In the genomic region with DNA sequence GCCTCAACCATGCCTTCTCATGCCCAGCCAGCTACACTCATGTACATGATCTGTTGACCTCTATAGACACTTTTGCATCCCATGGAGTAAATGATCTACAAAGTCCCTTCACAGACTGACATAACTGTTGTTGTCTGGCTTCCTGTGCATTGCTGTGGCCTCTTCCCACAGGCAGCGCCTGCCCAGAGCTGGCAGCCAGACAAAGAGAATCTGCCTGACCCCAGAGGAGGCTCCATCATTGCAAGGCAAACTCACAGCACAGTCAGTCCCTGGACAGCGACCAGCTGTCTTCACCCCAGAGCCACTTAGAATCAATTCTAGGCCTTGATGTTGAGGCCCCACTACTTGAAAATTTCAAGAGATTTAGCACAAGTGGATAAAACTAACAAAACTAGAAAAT, we compare ENCODE assay signal across 10 cellular contexts.
DNase-seq lines count a peak whose midpoint lies in the region; ATAC-seq and TF ChIP-seq lines count a peak whose summit lies in the region.
"Had no signal": no experiment of that assay in that cellular context is flagged by ENCODE, and none has a peak within 500 bp of the region (broad histone marks: within the 10 kb centered on the region; RNA-seq: fewer than 3 reads in every experiment).

No MANE protein-coding gene starts in this region.

- no peaks in the 10 kb centered on the region for H3K36me3 Mint-ChIP-seq in GM23338 (ENCODE audit: low read depth)

- H3K4me1 ChIP-seq in GM23338 (ENCODE audit: insufficient read depth) (no peaks in the 10 kb centered on the region), right cardiac atrium (ENCODE audit: control insufficient read depth, insufficient read depth, low read length) (peaks cover 4% of the 10 kb centered on the region)

- H3K36me3 ChIP-seq in GM23338 (ENCODE audit: insufficient read depth) = no peaks in the 10 kb centered on the region

- ATAC-seq in GM23338 (peak; percentile 88), right cardiac atrium (peak; percentile 69 to 91), GM19324 (IDR thresholded peaks at IDR 0.05; ENCODE audit: low FRiP score, unreplicated experiment) (no peak)

- no peaks in the 10 kb centered on the region for H3K9me3 ChIP-seq in right cardiac atrium (ENCODE audit: control insufficient read depth, low read length)

- H3K9me3 Mint-ChIP-seq in GM23338 = no peaks in the 10 kb centered on the region

- DNase-seq in GM23338 (ENCODE audit: low spot score) (peak; percentile 32), astrocyte of the cerebellum (ENCODE audit: low read depth) (peak; percentile 59), right cardiac atrium (peak; percentile 55 to 89 (median 76)), skeletal muscle cell (ENCODE audit: low read depth) (peak; percentile 79), NCI-H2171 treated with DMSO at 0.1 percent for 48 hours (lab: John Stamatoyannopoulos, UW) (no peak), NCI-H446 (lab: John Stamatoyannopoulos, UW) (no peak), CD1c-positive myeloid dendritic cell (ENCODE audit: extremely low spot score) (no peak)
- DNase-seq: activated CD4-positive, alpha-beta T cell treated with anti-CD3 and anti-CD28 coated beads for 4 hours; central memory CD4-positive, alpha-beta T cell had no signal

- H3F3A ChIP-seq in GM23338 (replicated peaks; ENCODE audit: low read depth) = no peaks in the 10 kb centered on the region

- no peak overlapping the region for H3K4me2 ChIP-seq in GM23338

- no peak overlapping the region for H3K4me3 ChIP-seq in GM23338
- H3K4me3 ChIP-seq in astrocyte of the cerebellum (ENCODE audit: low read depth, low read length) = no peak overlapping the region
- H3K4me3 ChIP-seq in right cardiac atrium (ENCODE audit: low read length) = no peak overlapping the region
- H3K4me3 ChIP-seq in skeletal muscle cell (ENCODE audit: low read depth, low read length) = no peak overlapping the region

- no peaks in the 10 kb centered on the region for H4K20me1 ChIP-seq in GM23338 (replicated peaks; ENCODE audit: insufficient read depth)

- in situ Hi-C loops in astrocyte of the cerebellum (cut with HindIII; ENCODE audit: low sequenced_read_pairs) = no loop called here

- H3K79me2 ChIP-seq in GM23338 (replicated peaks; ENCODE audit: insufficient read depth) = no peaks in the 10 kb centered on the region

- H3K27me3 ChIP-seq in GM23338 (ENCODE audit: insufficient read depth) (no peaks in the 10 kb centered on the region), right cardiac atrium (ENCODE audit: control insufficient read depth, insufficient read depth) (no peaks in the 10 kb centered on the region)

- H3K4me1 Mint-ChIP-seq in GM23338 = peaks cover 4% of the 10 kb centered on the region; the same call in 2 of the 3 replicates

- H3K27ac Mint-ChIP-seq in GM23338 = no peak overlapping the region

- 16% methylated on average over 2 of the region's 2 CpGs for WGBS in right cardiac atrium

- H2AFZ ChIP-seq in GM23338 = no peak overlapping the region

- peaks cover 6% of the 10 kb centered on the region for H3K27me3 Mint-ChIP-seq in GM23338 (ENCODE audit: insufficient read depth, low read depth, poor library complexity)

- no peak overlapping the region for H3K4me3 Mint-ChIP-seq in GM23338

- H3K27ac ChIP-seq in GM23338 (ENCODE audit: low read depth) (no peak overlapping the region), right cardiac atrium (ENCODE audit: low read length) (no peak overlapping the region)

- intact Hi-C loops in right cardiac atrium (cut with DNase I) = no loop called here

- H3K9me2 ChIP-seq in GM23338 (ENCODE audit: insufficient read depth) = no peaks in the 10 kb centered on the region

- TF ChIP-seq CTCF in GM23338 (conservative IDR thresholded peaks at IDR 0.05; ENCODE audit: low read depth in 2 of 2) (no peak), astrocyte of the cerebellum (IDR thresholded peaks at IDR 0.05; ENCODE audit: low read depth, low read length, missing control alignments) (no peak)

TF ChIP-seq in GM23338, 12 proteins besides CTCF, POLR2A, EP300 and RAD21:
- TF ChIP-seq CREB1 (CRISPR knock-in tag; IDR thresholded peaks at IDR 0.05; ENCODE audit: low read depth) (no peak), REST (IDR thresholded peaks at IDR 0.05; ENCODE audit: unreplicated experiment) (peak; percentile 71), ZNF114 (CRISPR knock-in tag; IDR thresholded peaks at IDR 0.05) (no peak)

Comparison
In these comparisons a context has a peak if more than half of its experiments do, and no peak if none do; other contexts are left out.
1. DNase-seq: peak in GM23338 (single experiment), astrocyte of the cerebellum (single experiment), right cardiac atrium (3 of 3) and skeletal muscle cell (single experiment); none in NCI-H2171 treated with DMSO at 0.1 percent for 48 hours (single experiment), NCI-H446 (0 of 2) and CD1c-positive myeloid dendritic cell (single experiment).